25 cellular contexts compared by ENCODE assay signal in the genomic region with DNA sequence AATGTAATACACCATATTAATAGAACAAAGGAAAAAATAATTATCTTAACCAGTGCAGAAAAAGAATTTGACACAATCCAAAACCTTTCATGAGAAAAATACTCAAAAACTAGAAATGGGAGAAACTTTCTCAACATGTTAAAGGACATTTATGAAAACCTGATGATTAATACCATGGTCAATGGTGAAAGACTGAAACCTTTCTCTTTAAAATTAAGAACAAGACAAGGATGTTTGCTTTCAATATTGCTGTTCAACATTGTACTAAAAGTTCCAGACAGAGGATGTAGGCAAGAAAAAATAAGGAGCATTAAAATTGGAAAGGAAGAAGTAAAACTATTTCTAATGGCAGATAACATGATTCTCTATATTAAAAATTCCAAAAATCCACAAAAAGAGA.
DNase-seq lines count a peak whose midpoint lies in the region; ATAC-seq, FAIRE-seq and TF ChIP-seq lines count a peak whose summit lies in the region.
"Had no signal": no experiment of that assay in that cellular context is flagged by ENCODE, and none has a peak within 500 bp of the region (broad histone marks: within the 10 kb centered on the region; RNA-seq: fewer than 3 reads in every experiment).

No MANE protein-coding gene starts in this region.

- DNase-seq in GM18507 (ENCODE audit: extremely low spot score, insufficient read length, low read depth), result no peak
- DNase-seq in esophagus muscularis mucosa (ENCODE audit: extremely low spot score), result no peak
- DNase-seq in GF-D8 (lab: John Stamatoyannopoulos, UW), result no peak
- DNase-seq in stimulated activated CD4-positive, alpha-beta T cell treated with anti-CD3 and anti-CD28 coated beads, Interleukin-4, amount 100 ng/mL, for 1 hour, result no peak
- no peak for DNase-seq in activated gamma-delta T cell (lab: John Stamatoyannopoulos, UW)
- DNase-seq: activated CD4-positive, alpha-beta T cell treated with anti-CD3 and anti-CD28 coated beads, Interleukin-2, amount 50 U/mL, for 48 hours; activated T-cell treated with anti-CD3 and anti-CD28 coated beads for 4 hours; colonic mucosa; DND-41; H9; islet precursor cell; NCI-H2029; NCI-H510A treated with DMSO at 0.1 percent for 48 hours; right lobe of liver; stimulated activated naive CD8-positive, alpha-beta T cell treated with anti-CD3 and anti-CD28 coated beads, Interleukin-15, amount 100 ng/mL, for 72 hours; T-helper 1 cell; upper lobe of left lung had no signal

- peaks cover 22% of the 10 kb centered on the region for H3K9me3 Mint-ChIP-seq in dendritic cell treated with granulocyte-macrophage colony-stimulating factor and Interleukin-4, amounts not matched to agents 40 ng/mL and 50 ng/mL, for 4 days
- H3K9me3 Mint-ChIP-seq: activated naive CD4-positive, alpha-beta T cell treated with anti-CD3 and anti-CD28 coated beads, Interleukin-2, amount 50 U/mL, for 24 hours; H9 had no signal

- H3K4me3 ChIP-seq in esophagus muscularis mucosa, result no peak overlapping the region
- H3K4me3 ChIP-seq: colonic mucosa, right lobe of liver, upper lobe of left lung had no signal

- no peaks in the 10 kb centered on the region for H3K9me3 ChIP-seq in esophagus muscularis mucosa
- H3K9me3 ChIP-seq: colonic mucosa, right lobe of liver, upper lobe of left lung had no signal

- H3K36me3 Mint-ChIP-seq in dendritic cell treated with granulocyte-macrophage colony-stimulating factor and Interleukin-4, amounts not matched to agents 40 ng/mL and 50 ng/mL, for 4 days (ENCODE audit: low read depth), result no peaks in the 10 kb centered on the region
- H3K36me3 Mint-ChIP-seq: activated naive CD4-positive, alpha-beta T cell treated with anti-CD3 and anti-CD28 coated beads, Interleukin-2, amount 50 U/mL, for 24 hours had no signal

- no peak overlapping the region for H3K27ac ChIP-seq in esophagus muscularis mucosa (replicated peaks in 1 of 4)
- H3K27ac ChIP-seq: colonic mucosa, HL-60, right lobe of liver, upper lobe of left lung had no signal

- no peak overlapping the region for H3K4me3 Mint-ChIP-seq in dendritic cell treated with granulocyte-macrophage colony-stimulating factor and Interleukin-4, amounts not matched to agents 40 ng/mL and 50 ng/mL, for 4 days
- H3K4me3 Mint-ChIP-seq: activated naive CD4-positive, alpha-beta T cell treated with anti-CD3 and anti-CD28 coated beads, Interleukin-2, amount 50 U/mL, for 24 hours; brain; H9; stimulated activated naive CD8-positive, alpha-beta T cell treated with anti-CD3 and anti-CD28 coated beads, Interleukin-15, amount 100 ng/mL, for 72 hours had no signal

- no peak for TF ChIP-seq EP300 in esophagus muscularis mucosa (IDR thresholded peaks at IDR 0.05)

- TF ChIP-seq CTCF in esophagus muscularis mucosa (IDR thresholded peaks at IDR 0.05), result no peak

- no peaks in the 10 kb centered on the region for H3K27me3 Mint-ChIP-seq in dendritic cell treated with granulocyte-macrophage colony-stimulating factor and Interleukin-4, amounts not matched to agents 40 ng/mL and 50 ng/mL, for 4 days
- H3K27me3 Mint-ChIP-seq: activated naive CD4-positive, alpha-beta T cell treated with anti-CD3 and anti-CD28 coated beads, Interleukin-2, amount 50 U/mL, for 24 hours; stimulated activated naive CD8-positive, alpha-beta T cell treated with anti-CD3 and anti-CD28 coated beads, Interleukin-15, amount 100 ng/mL, for 72 hours had no signal

- no peaks in the 10 kb centered on the region for H3K27me3 ChIP-seq in esophagus muscularis mucosa
- H3K27me3 ChIP-seq: colonic mucosa, right lobe of liver, upper lobe of left lung had no signal

- TF ChIP-seq POLR2A in esophagus muscularis mucosa (IDR thresholded peaks at IDR 0.05; ENCODE audit: low read depth), result no peak

- no peaks in the 10 kb centered on the region for H3K36me3 ChIP-seq in esophagus muscularis mucosa
- H3K36me3 ChIP-seq: colonic mucosa, right lobe of liver, upper lobe of left lung had no signal

- FAIRE-seq in GM18507 (lab: Jason Lieb, UNC), result peak; percentile 15
- FAIRE-seq: endometrium had no signal

- peak; percentile 37 for ATAC-seq in GM21390 (IDR thresholded peaks at IDR 0.05; ENCODE audit: unreplicated experiment)
- peak; percentile 33 for ATAC-seq in HG03066 (IDR thresholded peaks at IDR 0.05; ENCODE audit: low read depth, unreplicated experiment)
- ATAC-seq: right lobe of liver; Right ventricle myocardium inferior; stimulated activated naive CD8-positive, alpha-beta T cell treated with anti-CD3 and anti-CD28 coated beads, Interleukin-15, amount 100 ng/mL, for 72 hours had no signal

- H3K4me1 ChIP-seq in esophagus muscularis mucosa, result no peaks in the 10 kb centered on the region
- H3K4me1 ChIP-seq: colonic mucosa, upper lobe of left lung had no signal

- H3K27ac Mint-ChIP-seq in dendritic cell treated with granulocyte-macrophage colony-stimulating factor and Interleukin-4, amounts not matched to agents 40 ng/mL and 50 ng/mL, for 4 days, result peak overlapping the region; percentile 85
- H3K27ac Mint-ChIP-seq: activated naive CD4-positive, alpha-beta T cell treated with anti-CD3 and anti-CD28 coated beads, Interleukin-2, amount 50 U/mL, for 24 hours; brain; H9; stimulated activated naive CD8-positive, alpha-beta T cell treated with anti-CD3 and anti-CD28 coated beads, Interleukin-15, amount 100 ng/mL, for 72 hours had no signal

- H3K4me1 Mint-ChIP-seq in dendritic cell treated with granulocyte-macrophage colony-stimulating factor and Interleukin-4, amounts not matched to agents 40 ng/mL and 50 ng/mL, for 4 days (ENCODE audit: low read depth), result peaks cover 46% of the 10 kb centered on the region
- H3K4me1 Mint-ChIP-seq: activated naive CD4-positive, alpha-beta T cell treated with anti-CD3 and anti-CD28 coated beads, Interleukin-2, amount 50 U/mL, for 24 hours; brain; stimulated activated naive CD8-positive, alpha-beta T cell treated with anti-CD3 and anti-CD28 coated beads, Interleukin-15, amount 100 ng/mL, for 72 hours had no signal

- intact Hi-C loops in dendritic cell treated with granulocyte-macrophage colony-stimulating factor and Interleukin-4, amounts not matched to agents 40 ng/mL and 50 ng/mL, for 4 days (cut with micrococcal nuclease), result no loop called here
- intact Hi-C loops in esophagus muscularis mucosa (cut with DNase I), result no loop called here
